In the genomic region with DNA sequence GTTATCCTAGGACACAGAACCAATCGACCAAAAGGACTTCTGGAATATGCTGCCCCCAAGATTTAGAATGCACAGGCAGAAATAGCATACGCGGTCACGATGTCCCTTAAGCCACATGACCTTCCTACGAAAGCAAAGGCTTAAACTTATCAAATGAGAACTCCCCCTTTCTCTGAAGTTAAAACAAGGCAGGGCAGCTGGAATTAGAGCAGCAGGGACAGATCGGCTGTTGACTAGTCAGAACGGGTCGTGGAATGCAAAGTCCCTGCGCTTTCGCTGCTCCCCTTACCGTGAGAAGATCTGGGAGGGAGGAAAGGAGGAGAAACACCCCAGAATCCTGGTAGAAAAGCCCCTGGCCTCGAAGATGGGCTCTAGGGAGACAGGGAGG, we compare ENCODE assay signal across 8 cellular contexts. TPM values are rescaled to one million over a fixed set of nuclear protein-coding genes. Genes with fewer than 3 reads are reported as not detected.
DNase-seq lines count a peak whose midpoint lies in the region; ATAC-seq, FAIRE-seq and TF ChIP-seq lines count a peak whose summit lies in the region.

No MANE protein-coding gene starts in this region.

- peak; percentile 78 for DNase-seq in A172 (ENCODE audit: low spot score)
- peak; percentile 78 for DNase-seq in GM04503 (ENCODE audit: low read depth)
- DNase-seq in NAMALWA (ENCODE audit: low spot score), result peak; percentile 95
- DNase-seq in SK-MEL-5 (ENCODE audit: low read depth, low spot score), result peak; percentile 94
- peak; percentile 96 for DNase-seq in choroid plexus epithelial cell (ENCODE audit: low read depth)
- no peak for DNase-seq in kidney
- DNase-seq in stimulated activated CD8-positive, alpha-beta memory T cell treated with anti-CD3 and anti-CD28 coated beads, Interleukin-4, amount 100 ng/mL, for 24 hours (ENCODE audit: low read depth), result peak; percentile 20

- H3K9me3 ChIP-seq in kidney (ENCODE audit: control insufficient read depth in 1 of 2, low read length in 2 of 2), result no peaks in the 10 kb centered on the region

- H3K4me3 ChIP-seq in choroid plexus epithelial cell (ENCODE audit: low read depth, low read length) (peak overlapping the region; percentile 79), kidney (ENCODE audit: low read length in 2 of 2) (peak overlapping the region; percentile 92 to 93)

- in situ Hi-C loops in SK-MEL-5 (cut with HindIII; ENCODE audit: low pct_unique_long_range_greater_than_20kb, low sequenced_read_pairs), result no loop called here

- TF ChIP-seq CTCF in choroid plexus epithelial cell (conservative IDR thresholded peaks at IDR 0.05; ENCODE audit: low read depth, low read length) (peak; percentile 16), kidney (IDR thresholded peaks at IDR 0.05; ENCODE audit: borderline replicate concordance, extremely low read depth, insufficient read depth) (no peak)

- intact Hi-C loops in kidney (cut with DNase I), result no loop called here

- H3K36me3 ChIP-seq in kidney (ENCODE audit: control insufficient read depth in 1 of 2, insufficient read depth in 2 of 2, low read length in 2 of 2), result no peaks in the 10 kb centered on the region

- peak overlapping the region; percentile 100 for H3K27ac ChIP-seq in kidney (ENCODE audit: low read depth in 2 of 2, low read length in 2 of 2)

- peak; percentile 35 for ATAC-seq in HG02610 (IDR thresholded peaks at IDR 0.05; ENCODE audit: unreplicated experiment)

- peaks cover 3 to 12% of the 10 kb centered on the region in 2 donors for H3K4me1 ChIP-seq in kidney (ENCODE audit: control insufficient read depth in 1 of 2, insufficient read depth in 1 of 2, low read depth in 1 of 2, low read length in 2 of 2)

- peak; percentile 80 for FAIRE-seq in kidney (lab: Jason Lieb, UNC)

- peak overlapping the region; percentile 99 to 100 for H3K9ac ChIP-seq in kidney (ENCODE audit: low read length in 2 of 2)

RNA-seq across cellular contexts. Expression of a gene that starts 0.8 kb away (rescaled TPM):
- 16.8 and 17.0 TPM in 2 replicates for total RNA-seq in A172 (2014; rRNA removed; shearing (Covaris generic))
- 19.6 and 20.2 TPM in 2 replicates for total RNA-seq in SK-MEL-5 (2014; rRNA removed; shearing (Covaris generic))
- 13.5 and 16.9 TPM in 2 replicates for polyA plus RNA-seq in SK-MEL-5 (2015; cell fraction: cytosol; rRNA removed)
- polyA plus RNA-seq in SK-MEL-5 (2015; cell fraction: nucleus; rRNA removed), result 89.0 and 90.2 TPM in 2 replicates
- 18.4 TPM for total RNA-seq in kidney
- 6.3 TPM for polyA plus RNA-seq in kidney (ENCODE audit: insufficient read depth, low read depth, low replicate concordance)
